24 cellular contexts compared by ENCODE assay signal in the genomic region with DNA sequence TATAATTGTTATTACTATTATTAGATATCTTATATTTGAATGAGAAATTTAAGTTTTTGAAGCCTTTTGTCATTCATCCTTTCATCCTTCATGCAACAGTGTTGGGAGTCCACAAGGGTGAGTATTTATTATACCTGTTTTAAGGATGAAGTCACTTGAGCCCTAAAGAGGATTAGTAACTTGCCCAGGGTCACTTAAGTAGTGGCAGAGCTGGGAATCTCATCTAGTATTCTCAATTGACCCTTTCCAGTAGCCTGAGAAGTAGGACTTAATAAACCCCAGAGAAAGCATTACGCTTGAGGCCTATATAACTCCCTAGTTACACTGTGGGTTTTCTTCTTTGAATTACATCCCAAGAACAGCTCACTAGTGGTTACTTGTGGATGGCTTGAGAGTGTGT.
"Had no signal": no experiment of that assay in that cellular context is flagged by ENCODE, and none has a peak within 500 bp of the region (broad histone marks: within the 10 kb centered on the region; RNA-seq: fewer than 3 reads in every experiment).

No MANE protein-coding gene starts in this region.

- ATAC-seq: activated T-helper 17 cell treated with anti-CD3 and anti-CD28 coated beads, Interleukin-2, amount 50 U/mL, for 72 hours; K562; PC-3 had no signal

- H3K27ac Mint-ChIP-seq: activated B cell treated with CpG ODN at 0.5 μM for 24 hours; activated CD4-positive, alpha-beta memory T cell treated with anti-CD3 and anti-CD28 coated beads for 36 hours; activated CD4-positive, alpha-beta T cell treated with anti-CD3 and anti-CD28 coated beads, Interleukin-2, amount 10 ng/mL, durations not matched to agents 7 days and 5 days; activated naive CD4-positive, alpha-beta T cell treated with anti-CD3 and anti-CD28 coated beads for 36 hours; activated naive CD8-positive, alpha-beta T cell; activated T-helper 17 cell treated with anti-CD3 and anti-CD28 coated beads, Interleukin-2, amount 50 U/mL, for 72 hours; T-helper 1 cell treated with Interleukin-12 subunit alpha and Interleukin-12 subunit beta and Interleukin-4 antibody, amounts not matched to agents 30 μg/mL and 1 μg/mL, for 36 hours had no signal

- H3K4me3 Mint-ChIP-seq: activated B cell treated with CpG ODN at 0.5 μM for 24 hours; activated CD4-positive, alpha-beta memory T cell treated with anti-CD3 and anti-CD28 coated beads for 36 hours; activated CD4-positive, alpha-beta T cell treated with anti-CD3 and anti-CD28 coated beads, Interleukin-2, amount 10 ng/mL, durations not matched to agents 7 days and 5 days; activated naive CD4-positive, alpha-beta T cell treated with anti-CD3 and anti-CD28 coated beads for 36 hours; activated naive CD8-positive, alpha-beta T cell; activated T-helper 17 cell treated with anti-CD3 and anti-CD28 coated beads, Interleukin-2, amount 50 U/mL, for 72 hours; T-helper 1 cell treated with Interleukin-12 subunit alpha and Interleukin-12 subunit beta and Interleukin-4 antibody, amounts not matched to agents 30 μg/mL and 1 μg/mL, for 36 hours had no signal

- H3K4me3 ChIP-seq: K562 had no signal

- DNase-seq: activated B cell treated with CpG ODN at 0.5 μM for 24 hours; activated CD4-positive, alpha-beta memory T cell treated with anti-CD3 and anti-CD28 coated beads for 36 hours; activated CD4-positive, alpha-beta T cell treated with anti-CD3 and anti-CD28 coated beads for 1 hour; activated CD4-positive, alpha-beta T cell treated with anti-CD3 and anti-CD28 coated beads, Interleukin-2, amount 10 ng/mL, durations not matched to agents 7 days and 5 days; activated CD8-positive, alpha-beta memory T cell treated with anti-CD3 and anti-CD28 coated beads for 24 hours; activated gamma-delta T cell; activated naive CD4-positive, alpha-beta T cell treated with anti-CD3 and anti-CD28 coated beads for 36 hours; activated T-cell treated with anti-CD3 and anti-CD28 coated beads, Interleukin-2, amount 50 U/mL, for 48 hours; Karpas-422; MM.1S; NCI-H1105 treated with DMSO at 0.1 percent for 48 hours; NCI-H1436 treated with DMSO at 0.1 percent for 48 hours; NCI-H187; NCI-H2081; NCI-H510A treated with DMSO at 0.1 percent for 48 hours; NCI-H774; NK-92 treated with Interleukin-12 subunit alpha and Interleukin-12 subunit beta, amount 100 ng/mL, for 24 hours; PC-3; SHP77 treated with DMSO at 0.1 percent for 48 hours; T-helper 9 cell had no signal

- H3K36me3 Mint-ChIP-seq: activated CD4-positive, alpha-beta memory T cell treated with anti-CD3 and anti-CD28 coated beads for 36 hours; activated naive CD8-positive, alpha-beta T cell had no signal

- H3K27me3 Mint-ChIP-seq: activated CD4-positive, alpha-beta memory T cell treated with anti-CD3 and anti-CD28 coated beads for 36 hours; activated CD4-positive, alpha-beta T cell treated with anti-CD3 and anti-CD28 coated beads, Interleukin-2, amount 10 ng/mL, durations not matched to agents 7 days and 5 days had no signal

- H3K9me3 Mint-ChIP-seq: activated B cell treated with CpG ODN at 0.5 μM for 24 hours; activated CD4-positive, alpha-beta memory T cell treated with anti-CD3 and anti-CD28 coated beads for 36 hours; activated CD4-positive, alpha-beta T cell treated with anti-CD3 and anti-CD28 coated beads, Interleukin-2, amount 10 ng/mL, durations not matched to agents 7 days and 5 days; activated naive CD4-positive, alpha-beta T cell treated with anti-CD3 and anti-CD28 coated beads for 36 hours; activated T-helper 17 cell treated with anti-CD3 and anti-CD28 coated beads, Interleukin-2, amount 50 U/mL, for 72 hours; T-helper 1 cell treated with Interleukin-12 subunit alpha and Interleukin-12 subunit beta and Interleukin-4 antibody, amounts not matched to agents 30 μg/mL and 1 μg/mL, for 36 hours had no signal

- H3K4me1 Mint-ChIP-seq: activated B cell treated with CpG ODN at 0.5 μM for 24 hours; activated CD4-positive, alpha-beta T cell treated with anti-CD3 and anti-CD28 coated beads, Interleukin-2, amount 10 ng/mL, durations not matched to agents 7 days and 5 days; activated T-helper 17 cell treated with anti-CD3 and anti-CD28 coated beads, Interleukin-2, amount 50 U/mL, for 72 hours had no signal
